In the genomic region with DNA sequence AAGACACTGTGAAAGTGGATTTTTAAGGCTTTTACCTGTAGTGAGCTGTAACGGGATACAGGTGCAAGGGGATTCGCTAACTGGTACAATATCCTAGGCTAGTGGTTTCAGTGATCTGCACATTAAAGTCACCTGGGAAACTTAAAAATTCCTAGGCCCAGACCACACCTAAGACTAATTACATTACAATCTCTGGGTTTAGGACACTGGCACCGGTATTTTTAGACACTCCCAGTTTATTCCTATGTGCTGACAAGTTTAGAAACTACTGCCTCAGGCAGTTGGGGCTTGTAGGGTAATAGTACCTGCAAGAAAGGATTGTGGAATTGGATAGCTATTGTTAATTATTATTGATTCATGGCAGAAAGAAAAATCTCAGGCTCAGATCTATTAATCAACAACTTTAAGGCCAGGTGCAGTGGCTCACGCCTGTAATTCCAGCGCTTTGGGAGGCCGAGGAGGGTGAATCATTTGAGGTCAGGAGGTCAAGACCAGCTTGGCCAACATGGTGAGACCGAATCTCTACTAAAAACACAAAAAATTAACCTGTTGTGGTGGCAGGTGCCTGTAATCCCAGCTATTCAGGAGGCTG, we compare ENCODE assay signal across 2 cellular contexts.
TF ChIP-seq lines count a peak whose summit lies in the region.

No MANE protein-coding gene starts in this region.

TF ChIP-seq in HepG2, 621 proteins besides CTCF, POLR2A, EP300 and RAD21:
- TF ChIP-seq ELF4 (CRISPR knock-in tag; IDR thresholded peaks at IDR 0.05; ENCODE audit: borderline replicate concordance) (no peak), FOSL2 (CRISPR knock-in tag; IDR thresholded peaks at IDR 0.05) (peak; percentile 27; the same call in 1 of the 2 replicates), JUNB (CRISPR knock-in tag; IDR thresholded peaks at IDR 0.05; ENCODE audit: borderline replicate concordance) (no peak)
- TF ChIP-seq, protein P1, sequence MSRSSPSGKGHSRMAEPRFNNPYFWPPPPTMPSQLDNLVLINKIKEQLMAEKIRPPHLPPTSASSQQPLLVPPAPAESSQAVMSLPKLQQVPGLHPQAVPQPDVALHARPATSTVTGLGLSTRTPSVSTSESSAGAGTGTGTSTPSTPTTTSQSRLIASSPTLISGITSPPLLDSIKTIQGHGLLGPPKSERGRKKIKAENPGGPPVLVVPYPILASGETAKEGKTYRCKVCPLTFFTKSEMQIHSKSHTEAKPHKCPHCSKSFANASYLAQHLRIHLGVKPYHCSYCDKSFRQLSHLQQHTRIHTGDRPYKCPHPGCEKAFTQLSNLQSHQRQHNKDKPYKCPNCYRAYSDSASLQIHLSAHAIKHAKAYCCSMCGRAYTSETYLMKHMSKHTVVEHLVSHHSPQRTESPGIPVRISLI (CRISPR knock-in tag; IDR thresholded peaks at IDR 0.05; ENCODE audit: borderline replicate concordance) = no peak

TF ChIP-seq in liver, 16 proteins besides CTCF, POLR2A, EP300 and RAD21:
- TF ChIP-seq NR2F2 (IDR thresholded peaks at IDR 0.05) (peak; percentile 27), EGR1 (IDR thresholded peaks at IDR 0.05; ENCODE audit: low read depth in 2 of 2) (no peak), GABPA (IDR thresholded peaks at IDR 0.05 in 1 of 2, conservative IDR thresholded peaks at IDR 0.05 in 1 of 2) (no peak)
- TF ChIP-seq, protein P2, sequence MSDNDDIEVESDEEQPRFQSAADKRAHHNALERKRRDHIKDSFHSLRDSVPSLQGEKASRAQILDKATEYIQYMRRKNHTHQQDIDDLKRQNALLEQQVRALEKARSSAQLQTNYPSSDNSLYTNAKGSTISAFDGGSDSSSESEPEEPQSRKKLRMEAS (IDR thresholded peaks at IDR 0.05) = no peak
- TF ChIP-seq, protein P3, sequence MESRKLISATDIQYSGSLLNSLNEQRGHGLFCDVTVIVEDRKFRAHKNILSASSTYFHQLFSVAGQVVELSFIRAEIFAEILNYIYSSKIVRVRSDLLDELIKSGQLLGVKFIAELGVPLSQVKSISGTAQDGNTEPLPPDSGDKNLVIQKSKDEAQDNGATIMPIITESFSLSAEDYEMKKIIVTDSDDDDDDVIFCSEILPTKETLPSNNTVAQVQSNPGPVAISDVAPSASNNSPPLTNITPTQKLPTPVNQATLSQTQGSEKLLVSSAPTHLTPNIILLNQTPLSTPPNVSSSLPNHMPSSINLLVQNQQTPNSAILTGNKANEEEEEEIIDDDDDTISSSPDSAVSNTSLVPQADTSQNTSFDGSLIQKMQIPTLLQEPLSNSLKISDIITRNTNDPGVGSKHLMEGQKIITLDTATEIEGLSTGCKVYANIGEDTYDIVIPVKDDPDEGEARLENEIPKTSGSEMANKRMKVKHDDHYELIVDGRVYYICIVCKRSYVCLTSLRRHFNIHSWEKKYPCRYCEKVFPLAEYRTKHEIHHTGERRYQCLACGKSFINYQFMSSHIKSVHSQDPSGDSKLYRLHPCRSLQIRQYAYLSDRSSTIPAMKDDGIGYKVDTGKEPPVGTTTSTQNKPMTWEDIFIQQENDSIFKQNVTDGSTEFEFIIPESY (IDR thresholded peaks at IDR 0.05) = no peak
